ENCODE assay signal across 11 cellular contexts in genomic region chr19:5093297-5093858, GRCh38.
DNase-seq lines count a peak whose midpoint lies in the region; ATAC-seq, FAIRE-seq and TF ChIP-seq lines count a peak whose summit lies in the region.
"Had no signal": no experiment of that assay in that cellular context is flagged by ENCODE, and none has a peak within 500 bp of the region (broad histone marks: within the 10 kb centered on the region; RNA-seq: fewer than 3 reads in every experiment).

No MANE protein-coding gene starts in this region.

- peak overlapping the region; percentile 58 for H3K27ac ChIP-seq in cingulate gyrus (ENCODE audit: low read depth, low read length)
- H3K27ac ChIP-seq in vagina = peak overlapping the region; percentile 76

- DNase-seq in NCI-H2171 treated with DMSO at 0.1 percent for 48 hours (lab: John Stamatoyannopoulos, UW) = peak; percentile 38
- no peak for DNase-seq in NCI-H2171 (lab: John Stamatoyannopoulos, UW)
- DNase-seq in midbrain (lab: John Stamatoyannopoulos, UW) = peak; percentile 15
- no peak for DNase-seq in vagina (ENCODE audit: extremely low spot score in 2 of 2)
- DNase-seq in SW 1271 (lab: John Stamatoyannopoulos, UW) = no peak
- DNase-seq in GM19239 (ENCODE audit: insufficient read length, low spot score) = no peak
- DNase-seq: activated naive CD4-positive, alpha-beta T cell treated with anti-CD3 and anti-CD28 coated beads, Interleukin-2, amount 10 ng/mL, durations not matched to agents 7 days and 5 days; cortex of kidney had no signal

- FAIRE-seq in GM19239 (lab: Jason Lieb, UNC) = no peak
- FAIRE-seq: A204.1 had no signal

- no peak overlapping the region for H3K4me3 ChIP-seq in vagina

- H3K36me3 ChIP-seq in vagina = peaks cover 0 to 12% of the 10 kb centered on the region in 2 donors

- ATAC-seq in HG03439 (IDR thresholded peaks at IDR 0.05; ENCODE audit: unreplicated experiment) = no peak

- no peaks in the 10 kb centered on the region for H3K9me3 ChIP-seq in vagina

- TF ChIP-seq POLR2A in vagina (IDR thresholded peaks at IDR 0.05) = no peak

- no peaks in the 10 kb centered on the region for H3K27me3 ChIP-seq in vagina

- intact Hi-C loops in vagina (cut with DNase I) = no loop called here

- no peak for TF ChIP-seq CTCF in vagina (IDR thresholded peaks at IDR 0.05)

- H3K4me1 ChIP-seq in vagina = peaks cover 34% of the 10 kb centered on the region

Comparison
In these comparisons a context has a peak if more than half of its experiments do, and no peak if none do; other contexts are left out.
1. DNase-seq: peak in NCI-H2171 treated with DMSO at 0.1 percent for 48 hours (single experiment) and midbrain (single experiment); none in NCI-H2171 (single experiment), vagina (0 of 2), SW 1271 (0 of 2) and GM19239 (single experiment).